In genomic region chr10:89156161-89156560, GRCh38 we compare ENCODE assay signal across 18 cellular contexts. TPM values are rescaled to one million over a fixed set of nuclear protein-coding genes. Genes with fewer than 3 reads are reported as not detected.
"Had no signal": no experiment of that assay in that cellular context is flagged by ENCODE, and none has a peak within 500 bp of the region (broad histone marks: within the 10 kb centered on the region; RNA-seq: fewer than 3 reads in every experiment).

No MANE protein-coding gene starts in this region.

- H3K4me1 ChIP-seq: foreskin keratinocyte, right lobe of liver had no signal

- H3K27ac ChIP-seq: brain microvascular endothelial cell, foreskin keratinocyte, right lobe of liver, thoracic aorta had no signal

- H3K27me3 ChIP-seq: brain microvascular endothelial cell, foreskin keratinocyte, right lobe of liver had no signal

- H3K36me3 ChIP-seq: brain microvascular endothelial cell, right lobe of liver, thoracic aorta had no signal

- ATAC-seq: activated CD8-positive, alpha-beta T cell treated with anti-CD3 and anti-CD28 coated beads for 36 hours; activated T-cell treated with anti-CD3 and anti-CD28 coated beads, Interleukin-2, amount 50 U/mL, for 72 hours; foreskin keratinocyte; left ventricle myocardium superior had no signal

- H3K4me3 ChIP-seq: right lobe of liver, thoracic aorta had no signal

- H3K9me3 ChIP-seq: right lobe of liver, thoracic aorta had no signal

- DNase-seq: activated B cell treated with CpG ODN at 0.5 μM for 24 hours; activated CD4-positive, alpha-beta T cell treated with anti-CD3 and anti-CD28 coated beads for 48 hours; activated CD8-positive, alpha-beta memory T cell treated with anti-CD3 and anti-CD28 coated beads, Interleukin-2, amount 50 U/mL, for 4 hours; activated CD8-positive, alpha-beta T cell treated with anti-CD3 and anti-CD28 coated beads for 36 hours; activated gamma-delta T cell; activated naive CD8-positive, alpha-beta T cell treated with anti-CD3 and anti-CD28 coated beads, Interleukin-2, amount 10 ng/mL, durations not matched to agents 7 days and 5 days; activated T-cell treated with anti-CD3 and anti-CD28 coated beads, Interleukin-2, amount 50 U/mL, for 72 hours; brain microvascular endothelial cell; cortex of kidney; effector memory CD4-positive, alpha-beta T cell; foreskin keratinocyte; kidney glomerular epithelial cell; left ventricle myocardium superior; right lobe of liver; T-helper 2 cell had no signal

RNA-seq across cellular contexts. Expression of gene CH25H, which starts 51.0 kb away (rescaled TPM):
- total RNA-seq: activated B cell treated with CpG ODN at 0.5 μM for 24 hours; activated CD8-positive, alpha-beta T cell treated with anti-CD3 and anti-CD28 coated beads for 36 hours; activated naive CD8-positive, alpha-beta T cell treated with anti-CD3 and anti-CD28 coated beads, Interleukin-2, amount 10 ng/mL, durations not matched to agents 7 days and 5 days; foreskin keratinocyte; neural crest cell; osteocyte had no signal
